ENCODE assay signal across 9 cellular contexts in the genomic region with DNA sequence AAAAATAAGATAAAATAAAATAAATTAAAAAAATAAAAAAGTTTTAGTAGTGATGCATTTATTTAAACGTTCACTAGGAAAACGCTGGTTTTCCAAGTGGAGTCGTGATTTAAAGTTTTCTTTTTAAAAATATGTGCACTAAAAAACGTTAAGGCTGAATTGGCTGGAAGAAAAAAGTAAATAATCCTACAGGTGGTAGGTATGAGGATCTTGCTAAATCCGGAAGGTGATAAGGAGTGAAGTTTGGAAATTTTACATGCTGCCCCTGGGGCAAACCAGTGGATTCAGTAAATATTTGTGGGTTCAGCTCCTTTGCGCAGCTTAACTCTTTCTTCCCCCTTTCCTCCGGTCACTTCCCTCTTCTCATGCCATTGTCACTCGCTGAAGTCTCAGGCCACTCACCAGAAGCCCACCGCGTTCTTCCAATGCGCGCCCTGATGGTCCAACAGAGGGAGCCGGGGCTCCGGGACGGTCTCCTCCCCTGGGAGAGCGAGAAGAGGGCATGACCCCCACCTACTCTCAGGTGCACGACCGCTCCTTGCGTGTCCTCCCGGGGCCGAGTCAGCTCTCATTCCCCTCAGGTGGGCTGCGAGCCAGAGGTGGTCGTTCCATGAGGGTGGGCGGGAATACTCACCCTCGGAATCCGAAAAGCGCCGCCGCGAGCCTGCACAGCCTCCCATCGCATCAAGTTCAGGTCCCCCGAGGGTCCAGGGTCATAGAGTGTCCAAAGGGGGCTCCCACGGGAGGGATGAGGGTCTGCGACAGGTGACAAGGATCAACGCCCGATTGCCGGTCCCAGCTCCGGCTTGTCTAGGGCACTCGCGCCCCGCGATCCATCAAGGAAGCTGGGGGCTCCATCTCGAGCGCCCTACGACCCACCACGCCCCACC. TPM values are rescaled to one million over a fixed set of nuclear protein-coding genes. Genes with fewer than 3 reads are reported as not detected.
DNase-seq lines count a peak whose midpoint lies in the region; ATAC-seq and TF ChIP-seq lines count a peak whose summit lies in the region.
"Had no signal": no experiment of that assay in that cellular context is flagged by ENCODE, and none has a peak within 500 bp of the region (broad histone marks: within the 10 kb centered on the region; RNA-seq: fewer than 3 reads in every experiment).

No MANE protein-coding gene starts in this region.

- peak overlapping the region; percentile 96 for H3K27ac ChIP-seq in hepatocyte

- no peaks in the 10 kb centered on the region for H3K4me1 ChIP-seq in adipocyte (ENCODE audit: control insufficient read depth, insufficient read depth, low read length)
- H3K4me1 ChIP-seq in hepatocyte (ENCODE audit: insufficient read depth), result no peaks in the 10 kb centered on the region

- peak overlapping the region; percentile 100 for H2AFZ ChIP-seq in hepatocyte

- 1% methylated on average over 45 of the region's 46 CpGs for WGBS in hepatocyte (ENCODE audit: low lambda C conversion rate, missing lambda C conversion rate)

- peak overlapping the region; percentile 84 for H3K4me3 Mint-ChIP-seq in Calu3 (ENCODE audit: low read depth, unreplicated experiment)

- peak overlapping the region; percentile 98 for H3K27ac Mint-ChIP-seq in Calu3 (ENCODE audit: unreplicated experiment)

- H3K27me3 Mint-ChIP-seq in Calu3 (ENCODE audit: unreplicated experiment), result peaks cover 21% of the 10 kb centered on the region

- H3K79me2 ChIP-seq in hepatocyte, result peaks cover 10% of the 10 kb centered on the region

- H4K20me1 ChIP-seq in hepatocyte (ENCODE audit: insufficient read depth, poor library complexity, severe bottlenecking), result no peaks in the 10 kb centered on the region

- peak overlapping the region; percentile 76 for H3K4me2 ChIP-seq in hepatocyte

- no peak for TF ChIP-seq CTCF in Calu3 (IDR thresholded peaks at IDR 0.05; ENCODE audit: unreplicated experiment)
- TF ChIP-seq CTCF in hepatocyte (IDR thresholded peaks at IDR 0.05; ENCODE audit: poor library complexity), result peak; percentile 29
- peak; percentile 44 for TF ChIP-seq CTCF in retinal pigment epithelial cell (conservative IDR thresholded peaks at IDR 0.05; ENCODE audit: low read depth, low read length)

- H3K9ac ChIP-seq in adipocyte (ENCODE audit: low read length), result peak overlapping the region; percentile 97

- no peaks in the 10 kb centered on the region for H3K9me2 ChIP-seq in hepatocyte (replicated peaks; ENCODE audit: insufficient read depth)

- intact Hi-C loops in Calu3 (cut with micrococcal nuclease; ENCODE audit: unreplicated experiment), result no loop called here

- H3K36me3 Mint-ChIP-seq in Calu3 (ENCODE audit: insufficient read depth, unreplicated experiment), result peaks cover 49% of the 10 kb centered on the region

- TSS peak; percentile 61 for BruUV-seq in Calu3 (replicated peaks; lab: Mats Ljungman, UMichigan)

- peak; percentile 45 for DNase-seq in Calu3
- peak; percentile 1 for DNase-seq in NCI-H2171 (lab: John Stamatoyannopoulos, UW)
- DNase-seq in adipocyte (ENCODE audit: low read depth), result peak; percentile 58
- DNase-seq in hepatocyte (ENCODE audit: low spot score), result peak; percentile 52
- no peak for DNase-seq in retinal pigment epithelial cell (ENCODE audit: low read depth)
- no peak for DNase-seq in germinal center (ENCODE audit: low spot score)

- H3K4me3 ChIP-seq in adipocyte (ENCODE audit: low read length), result peak overlapping the region; percentile 97
- peak overlapping the region; percentile 82 for H3K4me3 ChIP-seq in hepatocyte
- peak overlapping the region; percentile 97 for H3K4me3 ChIP-seq in retinal pigment epithelial cell (ENCODE audit: low read length)

- peak; percentile 14 for ATAC-seq in GM21526 (IDR thresholded peaks at IDR 0.05; ENCODE audit: low FRiP score, unreplicated experiment)
- ATAC-seq in GM18498 (IDR thresholded peaks at IDR 0.05; ENCODE audit: unreplicated experiment), result no peak

- H3K36me3 ChIP-seq in adipocyte (ENCODE audit: control insufficient read depth, insufficient read depth, low read length, severe bottlenecking), result peaks cover 12% of the 10 kb centered on the region
- H3K36me3 ChIP-seq in hepatocyte (replicated peaks; ENCODE audit: insufficient read depth, low read depth), result no peaks in the 10 kb centered on the region

- H3K9me3 Mint-ChIP-seq in Calu3 (ENCODE audit: low read depth, unreplicated experiment), result no peaks in the 10 kb centered on the region

- H3K9me3 ChIP-seq in adipocyte (ENCODE audit: control insufficient read depth, low read length) (no peaks in the 10 kb centered on the region), hepatocyte (ENCODE audit: low read depth) (no peaks in the 10 kb centered on the region)

- no peaks in the 10 kb centered on the region for H3K4me1 Mint-ChIP-seq in Calu3 (ENCODE audit: low read depth, unreplicated experiment)

- CTCF ChIA-PET in Calu3 (lab: Charles Lee), result interaction anchor here (0.6 to 1.4 kb wide), 7 partner anchors 9 to 1706 kb away, joined by 3 to 7 read pairs (median 4); no protein-coding TSS in a partner anchor

- H3K27me3 ChIP-seq in adipocyte (replicated peaks; ENCODE audit: control insufficient read depth, insufficient read depth, low read length) (no peaks in the 10 kb centered on the region), hepatocyte (no peaks in the 10 kb centered on the region)

RNA-seq across cellular contexts. Expression of a gene that starts 0.5 kb away (rescaled TPM):
- total RNA-seq in Calu3 (2022), result 31.8 and 33.5 TPM in 2 replicates
- 43.4 and 62.1 TPM in 2 replicates for total RNA-seq in hepatocyte
- polyA plus RNA-seq in hepatocyte, result 94.1 and 102 TPM in 2 replicates

RNA-seq across cellular contexts. Expression of a gene that starts 3.1 kb away (rescaled TPM):
- 0.14 TPM in 1 of 2 replicates, not detected in the other for total RNA-seq in Calu3 (2022)
- 0.04 and 0.13 TPM in 2 replicates for total RNA-seq in hepatocyte
- 0.22 and 0.26 TPM in 2 replicates for polyA plus RNA-seq in hepatocyte

RNA-seq across cellular contexts. Expression of a gene that starts 15.3 kb away (rescaled TPM):
- total RNA-seq in Calu3 (2022) (not detected in 2 replicates), hepatocyte (not detected in 2 replicates)
- polyA plus RNA-seq in hepatocyte, result not detected in 2 replicates
- total RNA-seq: activated CD8-positive, alpha-beta memory T cell treated with anti-CD3 and anti-CD28 coated beads for 36 hours had no signal

RNA-seq across cellular contexts. Expression of a gene that starts 19.2 kb away (rescaled TPM):
- not detected in 2 replicates for total RNA-seq in Calu3 (2022)
- not detected in 2 replicates for total RNA-seq in hepatocyte
- not detected in 2 replicates for polyA plus RNA-seq in hepatocyte

RNA-seq across cellular contexts. Expression of a gene that starts 47.4 kb away (rescaled TPM):
- 0.27 and 0.73 TPM in 2 replicates for total RNA-seq in Calu3 (2022)
- 18.0 and 18.3 TPM in 2 replicates for total RNA-seq in hepatocyte
- polyA plus RNA-seq in hepatocyte, result 118 and 130 TPM in 2 replicates
- total RNA-seq: activated CD8-positive, alpha-beta memory T cell treated with anti-CD3 and anti-CD28 coated beads for 36 hours had no signal

Comparison
In these comparisons a context has a peak if more than half of its experiments do, and no peak if none do; other contexts are left out.
1. DNase-seq: peak in Calu3 (single experiment), NCI-H2171 (single experiment), adipocyte (single experiment) and hepatocyte (single experiment); none in retinal pigment epithelial cell (single experiment) and germinal center (single experiment).
2. Peak in every context shown above with its lines, with median percentiles within 50 percentile points of each other: H3K4me3 ChIP-seq.